ENCODE assay signal across 8 cellular contexts in the genomic region with DNA sequence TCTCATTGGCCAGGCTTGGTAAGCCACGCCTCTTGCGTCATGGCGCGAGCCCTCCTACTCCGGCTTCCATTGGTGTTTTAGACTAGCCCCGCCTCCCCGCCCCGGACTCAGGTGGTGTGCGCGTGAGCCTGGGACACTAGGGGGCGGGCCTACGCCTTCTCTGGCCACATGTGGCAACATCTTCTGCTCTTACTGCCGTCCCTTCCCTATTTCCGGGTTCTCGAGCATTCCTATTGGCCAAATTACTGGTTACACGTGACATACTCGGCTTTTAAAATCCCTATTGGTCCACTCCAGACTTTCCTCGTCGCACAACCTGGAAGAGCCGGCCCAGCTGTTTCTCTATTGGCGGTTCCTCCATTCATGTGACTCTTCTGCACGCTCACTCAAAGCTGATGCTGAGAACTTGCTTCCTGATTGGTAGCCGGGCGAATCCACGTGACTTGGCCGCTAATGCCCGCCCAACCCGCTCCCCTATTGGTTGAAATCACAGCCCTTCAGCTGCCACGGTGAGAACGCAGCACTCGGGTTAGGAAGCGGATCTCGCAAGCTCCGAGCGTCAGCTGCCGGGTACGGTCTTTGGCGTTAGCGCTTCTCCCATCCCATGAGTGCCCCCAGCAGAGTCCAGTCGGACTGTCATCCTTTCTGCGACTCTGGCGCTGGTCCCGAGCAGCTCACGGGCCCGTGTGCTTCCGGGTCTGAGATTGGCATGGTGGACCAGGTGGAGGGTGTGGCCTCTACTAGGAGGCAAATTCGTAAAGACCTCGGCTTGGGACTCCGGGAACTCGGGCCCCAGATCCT. TPM values are rescaled to one million over a fixed set of nuclear protein-coding genes. Genes with fewer than 3 reads are reported as not detected.
DNase-seq lines count a peak whose midpoint lies in the region; ATAC-seq and TF ChIP-seq lines count a peak whose summit lies in the region.

A gene with protein sequence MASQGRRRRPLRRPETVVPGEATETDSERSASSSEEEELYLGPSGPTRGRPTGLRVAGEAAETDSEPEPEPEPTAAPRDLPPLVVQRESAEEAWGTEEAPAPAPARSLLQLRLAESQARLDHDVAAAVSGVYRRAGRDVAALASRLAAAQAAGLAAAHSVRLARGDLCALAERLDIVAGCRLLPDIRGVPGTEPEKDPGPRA (plus strand): TSS at position 523 of the 801 bp plus-strand sequence. CDS start 513 bp downstream, outside the sequence.

- DNase-seq in NCI-H128 (lab: John Stamatoyannopoulos, UW; ENCODE audit: unreplicated experiment) (peak; percentile 100), Right ventricle myocardium inferior (ENCODE audit: missing footprints) (peak; percentile 100), ovary (peak; percentile 100), tibial artery (peak; percentile 100)
- peak; percentile 99 for DNase-seq in activated naive CD8-positive, alpha-beta T cell treated with anti-CD3 and anti-CD28 coated beads, Interleukin-2, amount 10 ng/mL, durations not matched to agents 7 days and 5 days

- H3K4me1 ChIP-seq in ovary (ENCODE audit: insufficient read depth) (peaks cover 7% of the 10 kb centered on the region), tibial artery (peaks cover 0 to 36% (median 29%) of the 10 kb centered on the region in 4 donors)

- H3K79me2 ChIP-seq in SU-DHL-6 (ENCODE audit: insufficient read depth, low read length) = peaks cover 21% of the 10 kb centered on the region; the same call in 1 of the 2 replicates

- peak within 1 kb of the TSS; percentile 65 for H3K27ac ChIP-seq in SU-DHL-6 (ENCODE audit: low read depth, low read length)
- peak within 1 kb of the TSS; percentile 55 to 71 for H3K27ac ChIP-seq in ovary
- peak within 1 kb of the TSS; percentile 91 to 99 for H3K27ac ChIP-seq in tibial artery

- intact Hi-C loops in Right ventricle myocardium inferior (cut with DNase I) = loop anchor here (5.0 kb wide), 1 partner anchor 86 kb away; a partner anchor contains a TSS
- intact Hi-C loops in ovary (cut with DNase I) = no loop called here
- intact Hi-C loops in tibial artery (cut with DNase I; ENCODE audit: low total_unique reads) = no loop called here

- peaks cover 7% of the 10 kb centered on the region for H3K36me3 Mint-ChIP-seq in activated naive CD8-positive, alpha-beta T cell treated with anti-CD3 and anti-CD28 coated beads, Interleukin-2, amount 10 ng/mL, durations not matched to agents 7 days and 5 days

- WGBS in ovary, 3 donors = 0 to 1% (median 0%) methylated on average over 49 to 50 of the region's 50 CpGs

- peak; percentile 81 for ATAC-seq in HG02678 (IDR thresholded peaks at IDR 0.05; ENCODE audit: unreplicated experiment)
- peak; percentile 89 for ATAC-seq in activated naive CD8-positive, alpha-beta T cell treated with anti-CD3 and anti-CD28 coated beads, Interleukin-2, amount 10 ng/mL, durations not matched to agents 7 days and 5 days (ENCODE audit: low read depth)
- peak; percentile 99 for ATAC-seq in Right ventricle myocardium inferior

- peaks cover 35% of the 10 kb centered on the region for H3K4me1 Mint-ChIP-seq in activated naive CD8-positive, alpha-beta T cell treated with anti-CD3 and anti-CD28 coated beads, Interleukin-2, amount 10 ng/mL, durations not matched to agents 7 days and 5 days

- H3K36me3 ChIP-seq in SU-DHL-6 (ENCODE audit: low read length) = no peaks in the 10 kb centered on the region
- no peaks in the 10 kb centered on the region for H3K36me3 ChIP-seq in ovary
- H3K36me3 ChIP-seq in tibial artery = peaks cover 5 to 18% (median 7%) of the 10 kb centered on the region in 3 donors

- no peaks in the 10 kb centered on the region for H3F3A ChIP-seq in SU-DHL-6 (ENCODE audit: insufficient read depth)

- no peaks in the 10 kb centered on the region for H4K20me1 ChIP-seq in SU-DHL-6 (ENCODE audit: low read depth, low read length)

- peak within 1 kb of the TSS; percentile 90 for H3K4me3 ChIP-seq in SU-DHL-6 (ENCODE audit: insufficient read depth, low read length, poor library complexity, severe bottlenecking)
- H3K4me3 ChIP-seq in ovary = peak within 1 kb of the TSS; percentile 75
- peak within 1 kb of the TSS; percentile 73 to 81 for H3K4me3 ChIP-seq in tibial artery

- peak; percentile 79 for TF ChIP-seq POLR2A in ovary (IDR thresholded peaks at IDR 0.05)

- no peaks in the 10 kb centered on the region for H3K9me3 Mint-ChIP-seq in activated naive CD8-positive, alpha-beta T cell treated with anti-CD3 and anti-CD28 coated beads, Interleukin-2, amount 10 ng/mL, durations not matched to agents 7 days and 5 days

- H3K4me3 Mint-ChIP-seq in activated naive CD8-positive, alpha-beta T cell treated with anti-CD3 and anti-CD28 coated beads, Interleukin-2, amount 10 ng/mL, durations not matched to agents 7 days and 5 days = peak within 1 kb of the TSS; percentile 95

- peak within 1 kb of the TSS; percentile 86 for H3K4me2 ChIP-seq in SU-DHL-6 (ENCODE audit: low read depth, low read length, poor library complexity, severe bottlenecking)

- no peaks in the 10 kb centered on the region for H3K9me2 ChIP-seq in SU-DHL-6 (replicated peaks; ENCODE audit: insufficient read depth, low read length)

- no peaks in the 10 kb centered on the region for H3K9me3 ChIP-seq in SU-DHL-6 (ENCODE audit: insufficient read depth, low read length)
- H3K9me3 ChIP-seq in ovary = no peaks in the 10 kb centered on the region
- no peaks in the 10 kb centered on the region for H3K9me3 ChIP-seq in tibial artery

- H3K27ac Mint-ChIP-seq in activated naive CD8-positive, alpha-beta T cell treated with anti-CD3 and anti-CD28 coated beads, Interleukin-2, amount 10 ng/mL, durations not matched to agents 7 days and 5 days = peak within 1 kb of the TSS; percentile 94

- peak within 1 kb of the TSS; percentile 78 for H3K9ac ChIP-seq in SU-DHL-6 (ENCODE audit: low read length)

- TF ChIP-seq CTCF in GM12872 (IDR thresholded peaks at IDR 0.05; ENCODE audit: insufficient read depth, low read depth, low read length) (peak; percentile 39; the same call in 2 of the 3 replicates), SU-DHL-6 (IDR thresholded peaks at IDR 0.05; ENCODE audit: insufficient read depth, low read length, poor library complexity, severe bottlenecking) (no peak), ovary (IDR thresholded peaks at IDR 0.05) (peak; percentile 18 to 29 (median 21)), tibial artery (IDR thresholded peaks at IDR 0.05) (peak; percentile 21 to 28)

- H3K27me3 ChIP-seq in SU-DHL-6 (ENCODE audit: low read length) (no peaks in the 10 kb centered on the region), ovary (no peaks in the 10 kb centered on the region), tibial artery (no peaks in the 10 kb centered on the region)

- peak within 1 kb of the TSS; percentile 90 for H2AFZ ChIP-seq in SU-DHL-6 (ENCODE audit: low read depth, low read length, severe bottlenecking)

- POLR2A ChIA-PET in activated naive CD8-positive, alpha-beta T cell treated with anti-CD3 and anti-CD28 coated beads, Interleukin-2, amount 10 ng/mL, durations not matched to agents 7 days and 5 days (lab: Charles Lee) = interaction anchor here (0.9 to 2.9 kb wide), 16 partner anchors 8 to 539 kb away, joined by 3 to 25 read pairs (median 6); a partner anchor contains a TSS

- H3K27me3 Mint-ChIP-seq in activated naive CD8-positive, alpha-beta T cell treated with anti-CD3 and anti-CD28 coated beads, Interleukin-2, amount 10 ng/mL, durations not matched to agents 7 days and 5 days = no peaks in the 10 kb centered on the region

- peak; percentile 77 for TF ChIP-seq EP300 in ovary (IDR thresholded peaks at IDR 0.05)

RNA-seq across cellular contexts. Expression of the gene that starts here (rescaled TPM):
- total RNA-seq in activated naive CD8-positive, alpha-beta T cell treated with anti-CD3 and anti-CD28 coated beads, Interleukin-2, amount 10 ng/mL, durations not matched to agents 7 days and 5 days = 10 to 100 TPM; 21.9 to 22.8 TPM
- total RNA-seq in Right ventricle myocardium inferior (5.2 TPM), ovary (10 to 100 TPM in 4 of 7 donors, 1 to 10 TPM in 3; 4.1 to 12.6 (median 11.9) TPM)
- 10 to 100 TPM in 1 of 2 donors, 1 to 10 TPM in 1; 5.2 to 11.3 TPM for polyA plus RNA-seq in ovary

Comparison
In these comparisons a context has a peak if more than half of its experiments do, and no peak if none do; other contexts are left out.
1. Peak in every context shown above with its lines: DNase-seq, ATAC-seq, H3K4me3 ChIP-seq and H3K27ac ChIP-seq.